Comparison of ENCODE assay signal across 1 cellular context in the genomic region with DNA sequence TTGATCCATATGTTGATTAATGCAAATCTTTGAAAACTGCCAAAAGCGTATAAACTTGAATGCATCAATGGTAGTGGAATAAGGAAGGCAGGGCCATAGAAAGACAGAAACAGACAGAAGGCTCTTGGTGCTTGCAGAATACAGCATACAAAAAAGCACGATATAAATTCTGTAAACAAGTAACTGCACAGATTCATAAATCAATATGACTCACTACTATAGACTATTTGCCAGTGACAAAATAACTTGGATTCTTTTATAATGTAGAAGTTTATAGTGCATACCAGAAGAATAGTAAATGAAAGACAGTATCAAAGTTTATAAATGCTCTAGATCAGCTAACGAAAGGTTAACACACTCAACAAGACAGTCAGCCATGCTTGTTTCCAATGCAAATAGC.
TF ChIP-seq lines count a peak whose summit lies in the region.

No MANE protein-coding gene starts in this region.

TF ChIP-seq in SK-N-SH treated with all-trans-retinoic acid at 6 μM for 48 hours, 23 proteins besides CTCF, POLR2A, EP300 and RAD21 (continued from another document):
- TF ChIP-seq CREB5 (CRISPR knock-in tag; IDR thresholded peaks at IDR 0.05; ENCODE audit: low read depth) (no peak), SNAI2 (CRISPR knock-in tag; IDR thresholded peaks at IDR 0.05) (no peak), ZNF70 (CRISPR knock-in tag; IDR thresholded peaks at IDR 0.05) (no peak), ZC3H10 (CRISPR knock-in tag; IDR thresholded peaks at IDR 0.05) (no peak)
